24 cellular contexts compared by ENCODE assay signal in genomic region chr21:29176721-29177120, GRCh38. TPM values are rescaled to one million over a fixed set of nuclear protein-coding genes. Genes with fewer than 3 reads are reported as not detected.
DNase-seq lines count a peak whose midpoint lies in the region; ATAC-seq, FAIRE-seq and TF ChIP-seq lines count a peak whose summit lies in the region.
"Had no signal": no experiment of that assay in that cellular context is flagged by ENCODE, and none has a peak within 500 bp of the region (broad histone marks: within the 10 kb centered on the region; RNA-seq: fewer than 3 reads in every experiment).

No MANE protein-coding gene starts in this region.

- 53 to 73% methylated on average over 1 of the region's 1 CpG for WGBS in sigmoid colon, 2 donors

- H3K9ac ChIP-seq in BLaER1 treated with 17β-estradiol and CSF1 and Interleukin-3, amounts not matched to agents 10 nM and 100 nM: no peak overlapping the region

- H3K9me3 ChIP-seq in BLaER1 treated with 17β-estradiol and CSF1 and Interleukin-3, amounts not matched to agents 10 nM and 100 nM (replicated peaks in 1 of 11): no peaks in the 10 kb centered on the region
- H3K9me3 ChIP-seq in ascending aorta: no peaks in the 10 kb centered on the region
- no peaks in the 10 kb centered on the region for H3K9me3 ChIP-seq in sigmoid colon
- H3K9me3 ChIP-seq: HAP-1, right atrium auricular region, spleen, testis, vagina had no signal

- peak overlapping the region; percentile 6 to 58 (median 37); a peak in 16 of 22 replicates for H3K4me2 ChIP-seq in BLaER1 treated with 17β-estradiol and CSF1 and Interleukin-3, amounts not matched to agents 10 nM and 100 nM

- peak overlapping the region in 4 of 11 experiments; percentile 10 to 48 (median 31); a peak in 3 of 22 replicates for H3K27ac ChIP-seq in BLaER1 treated with 17β-estradiol and CSF1 and Interleukin-3, amounts not matched to agents 10 nM and 100 nM
- peak overlapping the region; percentile 3 to 60 for H3K27ac ChIP-seq in ascending aorta
- H3K27ac ChIP-seq in coronary artery: peak overlapping the region in 1 of 2 donors; percentile 49
- no peak overlapping the region for H3K27ac ChIP-seq in sigmoid colon
- H3K27ac ChIP-seq: right atrium auricular region, testis, vagina had no signal

- no peaks in the 10 kb centered on the region for H4K20me1 ChIP-seq in BLaER1 treated with 17β-estradiol and CSF1 and Interleukin-3, amounts not matched to agents 10 nM and 100 nM

- H3K27me3 ChIP-seq in BLaER1 treated with 17β-estradiol and CSF1 and Interleukin-3, amounts not matched to agents 10 nM and 100 nM: no peaks in the 10 kb centered on the region
- H3K27me3 ChIP-seq in ascending aorta: no peaks in the 10 kb centered on the region
- H3K27me3 ChIP-seq in sigmoid colon: no peaks in the 10 kb centered on the region
- H3K27me3 ChIP-seq: right atrium auricular region, spleen, testis, vagina had no signal

- peaks cover 6 to 96% (median 9%) of the 10 kb centered on the region in 10 experiments; a peak in 19 of 20 replicates for H3K4me1 ChIP-seq in BLaER1 treated with 17β-estradiol and CSF1 and Interleukin-3, amounts not matched to agents 10 nM and 100 nM
- H3K4me1 ChIP-seq in ascending aorta (peaks cover 0 to 23% of the 10 kb centered on the region in 2 donors), sigmoid colon (peaks cover 0 to 6% (median 4%) of the 10 kb centered on the region in 4 donors)
- H3K4me1 ChIP-seq: HAP-1, vagina had no signal

- ATAC-seq in sciatic nerve (peak; percentile 42), HG03139 (IDR thresholded peaks at IDR 0.05; ENCODE audit: unreplicated experiment) (no peak)
- ATAC-seq: esophagus mucosa, left lobe of liver had no signal

- TF ChIP-seq CTCF in ascending aorta (IDR thresholded peaks at IDR 0.05) (no peak), coronary artery (IDR thresholded peaks at IDR 0.05) (no peak), sigmoid colon (IDR thresholded peaks at IDR 0.05) (no peak)

- DNase-seq in GM19239 (ENCODE audit: insufficient read length, low spot score) (no peak), ascending aorta (ENCODE audit: low spot score in 2 of 2) (no peak), sciatic nerve (ENCODE audit: low spot score) (no peak), coronary artery (ENCODE audit: low spot score) (no peak), sigmoid colon (no peak)
- DNase-seq: activated CD4-positive, alpha-beta T cell treated with anti-CD3 and anti-CD28 coated beads, Interleukin-2, amount 50 U/mL, for 48 hours; activated CD4-positive, CD25-positive, alpha-beta regulatory T cell treated with anti-CD3 and anti-CD28 coated beads, Interleukin-2, amount 50 U/mL, for 72 hours; activated naive CD4-positive, alpha-beta T cell treated with Interleukin-2 at 50 U/mL for 16 hours; CD4-positive, CD25-positive, alpha-beta regulatory T cell; dermis blood vessel endothelial cell; glutamatergic neuron; NCI-H1417; NCI-H2029 treated with DMSO at 0.1 percent for 48 hours; NCI-H526; spleen; stimulated activated CD4-positive, alpha-beta T cell treated with anti-CD3 and anti-CD28 coated beads, Interleukin-2, amount 100 ng/mL, for 24 hours; testis had no signal

- no peaks in the 10 kb centered on the region for H3K36me3 ChIP-seq in BLaER1 treated with 17β-estradiol and CSF1 and Interleukin-3, amounts not matched to agents 10 nM and 100 nM
- H3K36me3 ChIP-seq in ascending aorta (no peaks in the 10 kb centered on the region), sigmoid colon (no peaks in the 10 kb centered on the region)
- H3K36me3 ChIP-seq: HAP-1, right atrium auricular region, spleen, vagina had no signal

- TF ChIP-seq POLR2A in sigmoid colon (IDR thresholded peaks at IDR 0.05): no peak

- FAIRE-seq in GM19239 (lab: Jason Lieb, UNC): peak; percentile 62

- no peak for TF ChIP-seq EP300 in sigmoid colon (IDR thresholded peaks at IDR 0.05)

- H3K4me3 ChIP-seq in BLaER1 treated with 17β-estradiol and CSF1 and Interleukin-3, amounts not matched to agents 10 nM and 100 nM: no peak overlapping the region
- H3K4me3 ChIP-seq in ascending aorta: no peak overlapping the region
- no peak overlapping the region for H3K4me3 ChIP-seq in coronary artery
- no peak overlapping the region for H3K4me3 ChIP-seq in sigmoid colon
- H3K4me3 ChIP-seq: HAP-1, right atrium auricular region, spleen, testis, vagina had no signal

- intact Hi-C loops in ascending aorta (cut with DNase I): no loop called here
- intact Hi-C loops in sciatic nerve (cut with DNase I): no loop called here
- intact Hi-C loops in sigmoid colon (cut with DNase I): no loop called here

RNA-seq across cellular contexts. Expression of gene MAP3K7CL, which starts 46.3 kb away (rescaled TPM):
- total RNA-seq in ascending aorta (6.9 TPM), sciatic nerve (5.7 TPM), sigmoid colon (10 to 100 TPM in 1 of 4 donors, 1 to 10 TPM in 3; 4.4 to 12.2 (median 5.3) TPM)
- 1 to 10 TPM; 2.3 to 4.8 (median 4.1) TPM for polyA plus RNA-seq in sigmoid colon

Comparison
In these comparisons a context has a peak if more than half of its experiments do, and no peak if none do; other contexts are left out.
1. H3K27ac ChIP-seq: peak in ascending aorta (2 of 2); none in sigmoid colon (0 of 4).